In genomic region chr10:50461834-50462233, GRCh38 we compare ENCODE assay signal across 23 cellular contexts.
"Had no signal": no experiment of that assay in that cellular context is flagged by ENCODE, and none has a peak within 500 bp of the region (broad histone marks: within the 10 kb centered on the region; RNA-seq: fewer than 3 reads in every experiment).

No MANE protein-coding gene starts in this region.

- DNase-seq: IMR-90, Kasumi-1, MM.1S, NCI-H1105, NCI-H1417, NCI-H1436 treated with DMSO at 0.1 percent for 48 hours, NCI-H1694, NCI-H187 treated with DMSO at 0.1 percent for 48 hours, NCI-H2029 treated with DMSO at 0.1 percent for 48 hours, NCI-H2171, NCI-H226, NCI-H446, NCI-H510A, NCI-H524 treated with DMSO at 0.1 percent for 48 hours, NCI-H69, NCI-H774, Right ventricle myocardium superior, RPMI8226, SIG-M5 had no signal

- H3K27ac ChIP-seq: KMS-11, SJSA1, SK-N-MC had no signal

- ATAC-seq: HepG2 had no signal
